Comparison of ENCODE assay signal across 8 cellular contexts in the genomic region with DNA sequence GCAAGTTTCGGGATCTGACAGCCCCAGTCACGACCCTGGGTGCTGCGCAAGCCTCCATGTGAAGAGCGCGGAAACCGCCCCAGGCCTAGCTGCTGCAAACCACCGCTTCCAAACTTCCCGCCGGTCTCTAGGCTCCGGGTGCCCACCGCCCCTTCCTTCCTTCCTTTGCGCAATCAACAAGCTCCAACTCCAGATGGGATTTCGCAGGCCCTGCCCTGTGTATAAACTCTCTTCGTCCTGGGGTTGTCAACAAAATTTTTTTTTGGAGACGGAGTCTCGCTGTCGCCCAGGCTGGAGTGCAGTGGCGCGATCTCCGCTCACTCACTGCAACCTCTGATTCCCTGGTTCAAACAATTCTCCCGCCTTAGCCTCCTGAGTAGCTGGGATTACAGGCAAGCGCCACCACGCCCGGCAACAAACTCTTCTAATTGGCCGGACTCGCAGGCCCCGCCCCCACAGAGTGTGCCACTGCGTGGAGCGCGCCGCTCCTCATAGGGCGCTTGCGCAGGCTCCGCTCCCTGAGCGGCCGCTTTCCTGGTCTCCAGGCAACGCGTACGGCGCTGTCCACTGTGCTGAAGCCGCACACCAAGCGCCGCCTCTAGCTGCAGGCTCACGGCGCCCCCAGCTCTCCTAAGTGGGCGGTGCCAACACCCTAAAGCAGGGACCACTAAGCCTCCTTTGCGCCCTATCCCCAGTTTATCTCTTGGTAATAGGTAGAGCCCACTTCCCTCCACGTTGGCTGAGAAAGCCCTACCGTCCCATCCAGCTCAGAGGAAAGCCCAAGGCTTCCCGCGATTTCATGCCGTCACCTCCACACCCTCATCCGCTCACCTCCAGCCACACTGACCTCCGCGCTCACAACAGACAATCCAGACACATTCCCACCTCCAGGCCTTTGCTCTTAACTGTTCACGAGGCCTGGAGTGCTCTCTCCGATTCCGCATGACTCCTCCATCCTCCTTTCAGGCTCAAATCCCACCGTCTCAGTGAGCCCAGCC. TPM values are rescaled to one million over a fixed set of nuclear protein-coding genes. Genes with fewer than 3 reads are reported as not detected.
DNase-seq lines count a peak whose midpoint lies in the region; ATAC-seq and TF ChIP-seq lines count a peak whose summit lies in the region.

No MANE protein-coding gene starts in this region.

- H3F3A ChIP-seq in PC-3 (ENCODE audit: low read length, unreplicated experiment) = peaks cover 6% of the 10 kb centered on the region

- no peaks in the 10 kb centered on the region for H3K9me3 ChIP-seq in PC-3 (ENCODE audit: low read length)

- 0 out of 2 replicates have a peak, but pooled peaks cover 4% of the 10 kb centered on the region for H3K4me1 ChIP-seq in PC-3 (ENCODE audit: insufficient read depth, low read length)

- no peak overlapping the region for H3K9ac ChIP-seq in PC-3 (ENCODE audit: low read length)

- no peaks in the 10 kb centered on the region for H3K9me2 ChIP-seq in PC-3 (replicated peaks; ENCODE audit: low read length)

- peaks cover 34% of the 10 kb centered on the region for H4K20me1 ChIP-seq in PC-3 (ENCODE audit: low read length)

- intact Hi-C loops in PC-3 (cut with micrococcal nuclease) = no loop called here

- H3K4me3 ChIP-seq in AG09309 (ENCODE audit: control insufficient read depth, low read depth, low read length) (no peak overlapping the region; the same call in 1 of the 2 replicates), PC-3 (ENCODE audit: low read length) (no peak overlapping the region), epithelial cell of proximal tubule (ENCODE audit: low read depth, low read length) (peak overlapping the region; percentile 38)
- no peak overlapping the region for H3K4me3 ChIP-seq in Jurkat, Clone E6-1 (ENCODE audit: low read length)

- no peaks in the 10 kb centered on the region for H3K79me2 ChIP-seq in PC-3 (ENCODE audit: low read length)

- ATAC-seq in GM19452 (IDR thresholded peaks at IDR 0.05; ENCODE audit: unreplicated experiment) (peak; percentile 76), PC-3 (peak; percentile 96)

- peaks cover 19% of the 10 kb centered on the region for H3K36me3 ChIP-seq in PC-3 (ENCODE audit: low read depth, low read length)

- H3K27ac ChIP-seq in PC-3 (ENCODE audit: low read length) = no peak overlapping the region

- H2AFZ ChIP-seq in PC-3 (ENCODE audit: low read length) = no peak overlapping the region

- CTCF ChIA-PET in PC-3 (lab: Charles Lee) = interaction anchor here (1.4 kb wide), 1 partner anchor 114 kb away, joined by 4 read pairs; no protein-coding TSS in a partner anchor

- H3K27me3 ChIP-seq in PC-3 (ENCODE audit: low read length) = no peaks in the 10 kb centered on the region

- BruUV-seq in PC-3 (replicated peaks; lab: Mats Ljungman, UMichigan) = no TSS peak

- TF ChIP-seq CTCF in AG09309 (IDR thresholded peaks at IDR 0.05; ENCODE audit: control insufficient read depth, insufficient read depth, low read depth, low read length, missing control alignments) (no peak), PC-3 (conservative IDR thresholded peaks at IDR 0.05; ENCODE audit: low read depth, low read length) (no peak), epithelial cell of proximal tubule (conservative IDR thresholded peaks at IDR 0.05; ENCODE audit: low read depth, low read length) (no peak)

- H3K4me2 ChIP-seq in PC-3 (ENCODE audit: low read length) = 0 out of 2 replicates have a peak overlapping the region, but pooled peaks have one; percentile 19

- DNase-seq in AG09309 (ENCODE audit: low read depth) (peak; percentile 59), PC-3 (peak; percentile 97), epithelial cell of proximal tubule (ENCODE audit: low read depth) (peak; percentile 32), mucosa of gallbladder (ENCODE audit: low spot score) (peak; percentile 95)
- peak; percentile 92 for DNase-seq in Jurkat, Clone E6-1 (ENCODE audit: low read depth, low spot score)
- DNase-seq in activated T-cell treated with anti-CD3 and anti-CD28 coated beads, Interleukin-2, amount 50 U/mL, for 1 hour = peak; percentile 87
- peak; percentile 51 to 69 for DNase-seq in stimulated activated CD8-positive, alpha-beta memory T cell treated with anti-CD3 and anti-CD28 coated beads, Interleukin-4, amount 100 ng/mL, for 4 hours (ENCODE audit: low read depth in 2 of 2, low spot score in 1 of 2)

- POLR2A ChIA-PET in PC-3 (lab: Charles Lee; ENCODE audit: unreplicated experiment) = no interaction called here

RNA-seq across cellular contexts. Expression of gene QTRT1, which starts 5.5 kb away (rescaled TPM):
- polyA plus RNA-seq in Jurkat, Clone E6-1 (2012; ENCODE audit: insufficient read depth, insufficient read length) = 58.6 TPM
- 72.7 and 79.7 TPM in 2 replicates for total RNA-seq in PC-3 (2014; rRNA removed)
- total RNA-seq in epithelial cell of proximal tubule = 21.7 and 33.4 TPM in 2 replicates
- total RNA-seq in mucosa of gallbladder = 48.2 TPM

RNA-seq across cellular contexts. Expression of gene DNM2, which starts 22.2 kb away (rescaled TPM):
- polyA plus RNA-seq in Jurkat, Clone E6-1 (2012; ENCODE audit: insufficient read depth, insufficient read length) = 143 TPM
- total RNA-seq in PC-3 (2014; rRNA removed) (150 and 211 TPM in 2 replicates), epithelial cell of proximal tubule (94.5 and 103 TPM in 2 replicates), mucosa of gallbladder (227 TPM)

RNA-seq across cellular contexts. Expression of gene ILF3, which starts 41.6 kb away (rescaled TPM):
- 398 TPM for polyA plus RNA-seq in Jurkat, Clone E6-1 (2012; ENCODE audit: insufficient read depth, insufficient read length)
- total RNA-seq in PC-3 (2014; rRNA removed) = 322 and 441 TPM in 2 replicates
- total RNA-seq in epithelial cell of proximal tubule = 125 and 208 TPM in 2 replicates
- total RNA-seq in mucosa of gallbladder = 162 TPM

Comparison
In these comparisons a context has a peak if more than half of its experiments do, and no peak if none do; other contexts are left out.
1. DNase-seq: peak in every context shown above with its lines; median percentile 97 in PC-3; 95 in mucosa of gallbladder; 92 in Jurkat, Clone E6-1; 87 in activated T-cell treated with anti-CD3 and anti-CD28 coated beads, Interleukin-2, amount 50 U/mL, for 1 hour; 60 in stimulated activated CD8-positive, alpha-beta memory T cell treated with anti-CD3 and anti-CD28 coated beads, Interleukin-4, amount 100 ng/mL, for 4 hours; 59 in AG09309; 32 in epithelial cell of proximal tubule.